Comparison of ENCODE assay signal across 1 cellular context in the genomic region with DNA sequence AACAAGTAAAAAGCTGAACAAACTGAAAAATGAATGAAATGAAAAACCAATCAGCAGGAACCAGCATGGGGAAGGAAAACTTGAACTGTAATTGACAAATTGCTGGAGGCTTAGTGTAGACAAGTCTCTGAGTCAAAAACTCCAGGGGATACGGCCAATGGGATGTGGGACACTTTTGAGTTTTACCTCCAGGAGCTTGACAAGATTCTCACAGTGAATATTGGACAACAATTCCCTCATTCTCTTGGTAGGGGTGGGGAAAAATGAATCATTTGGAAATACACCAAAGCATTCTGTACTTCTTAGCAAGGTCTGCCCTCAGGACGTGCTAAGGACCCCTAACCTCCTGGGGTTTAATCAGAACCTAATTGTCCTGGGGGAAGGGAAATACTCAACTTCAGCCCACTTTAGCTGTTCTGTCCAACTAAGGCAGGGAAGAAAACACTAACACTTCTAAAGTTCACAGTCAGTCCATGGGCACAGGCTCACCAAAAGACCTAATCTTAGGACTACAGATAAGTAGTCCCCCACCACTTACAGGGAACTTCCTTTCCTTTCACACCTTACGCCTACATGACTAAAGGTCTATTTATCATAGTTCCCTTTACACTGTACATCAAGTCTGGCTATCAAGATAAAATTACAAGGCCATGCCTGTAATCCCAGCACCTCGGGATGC.
TF ChIP-seq lines count a peak whose summit lies in the region.

No MANE protein-coding gene starts in this region.

TF ChIP-seq in K562, 482 proteins besides CTCF, POLR2A, EP300 and RAD21 (continued from another document and continues in another):
- TF ChIP-seq ZNF592 (IDR thresholded peaks at IDR 0.05) (0 out of 2 replicates have a peak, but pooled peaks have one; percentile 36), ZNF77 (CRISPR knock-in tag; IDR thresholded peaks at IDR 0.05) (no peak), TRIM24 (IDR thresholded peaks at IDR 0.05) (peak in 1 of 2 experiments; percentile 62; a peak in 2 of 4 replicates), RBM17 (IDR thresholded peaks at IDR 0.05; ENCODE audit: borderline replicate concordance, low read depth, low read length) (no peak), TFAP4 (CRISPR knock-in tag; IDR thresholded peaks at IDR 0.05; ENCODE audit: borderline replicate concordance) (no peak), MAZ (CRISPR knock-in tag; conservative IDR thresholded peaks at IDR 0.05 in 1 of 2, IDR thresholded peaks at IDR 0.05 in 1 of 2) (peak in 1 of 2 experiments; percentile 43; a peak in 2 of 4 replicates), DACH1 (IDR thresholded peaks at IDR 0.05; ENCODE audit: partially characterized antibody) (no peak), NR2C2 (CRISPR knock-in tag; IDR thresholded peaks at IDR 0.05) (no peak), NR2C2 (tag; IDR thresholded peaks at IDR 0.05) (no peak), TBL1XR1 (IDR thresholded peaks at IDR 0.05; ENCODE audit: low read length in 2 of 2) (peak in 1 of 2 experiments; percentile 44; a peak in 1 of 4 replicates), DPF2 (IDR thresholded peaks at IDR 0.05) (peak; percentile 84), GATAD2A (IDR thresholded peaks at IDR 0.05) (no peak), STAT6 (CRISPR knock-in tag; IDR thresholded peaks at IDR 0.05) (no peak), MEIS2 (IDR thresholded peaks at IDR 0.05; ENCODE audit: partially characterized antibody) (peak; percentile 74), KDM1A (IDR thresholded peaks at IDR 0.05) (peak in 1 of 2 experiments; percentile 32; a peak in 1 of 4 replicates), ETV6 (IDR thresholded peaks at IDR 0.05; ENCODE audit: borderline replicate concordance in 1 of 2, low read depth in 2 of 2, low read length in 1 of 2) (no peak), ETV6 (CRISPR knock-in tag; IDR thresholded peaks at IDR 0.05; ENCODE audit: borderline replicate concordance) (no peak), POLR3G (IDR thresholded peaks at IDR 0.05; ENCODE audit: extremely low read depth, insufficient read length, insufficient replicate concordance) (no peak), ZKSCAN1 (IDR thresholded peaks at IDR 0.05; ENCODE audit: low read depth, low read length) (no peak), CSDE1 (IDR thresholded peaks at IDR 0.05) (no peak), ELF2 (CRISPR knock-in tag; IDR thresholded peaks at IDR 0.05) (no peak), JUND (IDR thresholded peaks at IDR 0.05; ENCODE audit: borderline replicate concordance, low read depth, low read length) (0 out of 2 replicates have a peak, but pooled peaks have one; percentile 12), JUND (tag; IDR thresholded peaks at IDR 0.05; ENCODE audit: borderline replicate concordance, low read depth, low read length) (no peak; the same call in 2 of the 3 replicates), TAF15 (IDR thresholded peaks at IDR 0.05; ENCODE audit: low read depth, low read length) (no peak), NFIC (IDR thresholded peaks at IDR 0.05) (peak; percentile 35; the same call in 1 of the 2 replicates), SRSF7 (optimal IDR thresholded peaks at IDR 0.05; ENCODE audit: low read depth, low read length) (no peak), POLR2G (IDR thresholded peaks at IDR 0.05; ENCODE audit: low read depth, low read length) (no peak), ZNF239 (CRISPR knock-in tag; IDR thresholded peaks at IDR 0.05) (no peak), PHTF2 (CRISPR knock-in tag; IDR thresholded peaks at IDR 0.05) (no peak), ZNF140 (CRISPR knock-in tag; IDR thresholded peaks at IDR 0.05) (no peak), RERE (CRISPR knock-in tag; IDR thresholded peaks at IDR 0.05; ENCODE audit: borderline replicate concordance) (no peak), NBN (IDR thresholded peaks at IDR 0.05; ENCODE audit: low read depth) (no peak), TEAD2 (tag; IDR thresholded peaks at IDR 0.05) (no peak), SMC3 (conservative IDR thresholded peaks at IDR 0.05; ENCODE audit: insufficient read depth, low read depth, low read length) (no peak), SNIP1 (IDR thresholded peaks at IDR 0.05; ENCODE audit: low read depth) (no peak), ZBTB9 (CRISPR knock-in tag; IDR thresholded peaks at IDR 0.05) (no peak), BDP1 (IDR thresholded peaks at IDR 0.05; ENCODE audit: insufficient read depth, insufficient read length) (no peak), CTBP1 (IDR thresholded peaks at IDR 0.05; ENCODE audit: borderline replicate concordance) (peak; percentile 35; the same call in 1 of the 2 replicates), HSF4 (CRISPR knock-in tag; IDR thresholded peaks at IDR 0.05; ENCODE audit: borderline replicate concordance) (no peak)
- TF ChIP-seq, protein P1, sequence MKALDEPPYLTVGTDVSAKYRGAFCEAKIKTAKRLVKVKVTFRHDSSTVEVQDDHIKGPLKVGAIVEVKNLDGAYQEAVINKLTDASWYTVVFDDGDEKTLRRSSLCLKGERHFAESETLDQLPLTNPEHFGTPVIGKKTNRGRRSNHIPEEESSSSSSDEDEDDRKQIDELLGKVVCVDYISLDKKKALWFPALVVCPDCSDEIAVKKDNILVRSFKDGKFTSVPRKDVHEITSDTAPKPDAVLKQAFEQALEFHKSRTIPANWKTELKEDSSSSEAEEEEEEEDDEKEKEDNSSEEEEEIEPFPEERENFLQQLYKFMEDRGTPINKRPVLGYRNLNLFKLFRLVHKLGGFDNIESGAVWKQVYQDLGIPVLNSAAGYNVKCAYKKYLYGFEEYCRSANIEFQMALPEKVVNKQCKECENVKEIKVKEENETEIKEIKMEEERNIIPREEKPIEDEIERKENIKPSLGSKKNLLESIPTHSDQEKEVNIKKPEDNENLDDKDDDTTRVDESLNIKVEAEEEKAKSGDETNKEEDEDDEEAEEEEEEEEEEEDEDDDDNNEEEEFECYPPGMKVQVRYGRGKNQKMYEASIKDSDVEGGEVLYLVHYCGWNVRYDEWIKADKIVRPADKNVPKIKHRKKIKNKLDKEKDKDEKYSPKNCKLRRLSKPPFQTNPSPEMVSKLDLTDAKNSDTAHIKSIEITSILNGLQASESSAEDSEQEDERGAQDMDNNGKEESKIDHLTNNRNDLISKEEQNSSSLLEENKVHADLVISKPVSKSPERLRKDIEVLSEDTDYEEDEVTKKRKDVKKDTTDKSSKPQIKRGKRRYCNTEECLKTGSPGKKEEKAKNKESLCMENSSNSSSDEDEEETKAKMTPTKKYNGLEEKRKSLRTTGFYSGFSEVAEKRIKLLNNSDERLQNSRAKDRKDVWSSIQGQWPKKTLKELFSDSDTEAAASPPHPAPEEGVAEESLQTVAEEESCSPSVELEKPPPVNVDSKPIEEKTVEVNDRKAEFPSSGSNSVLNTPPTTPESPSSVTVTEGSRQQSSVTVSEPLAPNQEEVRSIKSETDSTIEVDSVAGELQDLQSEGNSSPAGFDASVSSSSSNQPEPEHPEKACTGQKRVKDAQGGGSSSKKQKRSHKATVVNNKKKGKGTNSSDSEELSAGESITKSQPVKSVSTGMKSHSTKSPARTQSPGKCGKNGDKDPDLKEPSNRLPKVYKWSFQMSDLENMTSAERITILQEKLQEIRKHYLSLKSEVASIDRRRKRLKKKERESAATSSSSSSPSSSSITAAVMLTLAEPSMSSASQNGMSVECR (CRISPR knock-in tag; IDR thresholded peaks at IDR 0.05), result no peak
